In genomic region chr9:136885950-136886578, GRCh38 we compare ENCODE assay signal across 8 cellular contexts. TPM values are rescaled to one million over a fixed set of nuclear protein-coding genes. Genes with fewer than 3 reads are reported as not detected.
DNase-seq lines count a peak whose midpoint lies in the region; ATAC-seq and TF ChIP-seq lines count a peak whose summit lies in the region.

Gene TRAF2, plus strand, starts transcription at chr9:136886516. Its CDS starts 12,225 bp downstream, at chr9:136898741.

- H3K4me3 Mint-ChIP-seq in activated CD8-positive, alpha-beta memory T cell treated with anti-CD3 and anti-CD28 coated beads, Interleukin-2, amount 10 ng/mL, durations not matched to agents 7 days and 5 days: peak within 1 kb of the TSS; percentile 96
- H3K4me3 Mint-ChIP-seq in endodermal cell: peak within 1 kb of the TSS; percentile 71

- H3K9ac ChIP-seq in HUES48 (ENCODE audit: low read depth, low read length) (peak within 1 kb of the TSS; percentile 65), NT2/D1 (ENCODE audit: insufficient read length, low read depth) (peak within 1 kb of the TSS; percentile 95), endodermal cell (ENCODE audit: extremely low read depth, low read length, poor library complexity, severe bottlenecking) (peak within 1 kb of the TSS; percentile 51)

- H3K4me1 Mint-ChIP-seq in activated CD8-positive, alpha-beta memory T cell treated with anti-CD3 and anti-CD28 coated beads, Interleukin-2, amount 10 ng/mL, durations not matched to agents 7 days and 5 days: peaks cover 62% of the 10 kb centered on the region
- peaks cover 15% of the 10 kb centered on the region for H3K4me1 Mint-ChIP-seq in endodermal cell

- H3K4me1 ChIP-seq in HUES48 (ENCODE audit: control insufficient read depth, insufficient read depth, low read length) (0 out of 2 replicates have a peak, but pooled peaks cover 4% of the 10 kb centered on the region), NT2/D1 (ENCODE audit: insufficient read depth, insufficient read length) (peaks cover 23% of the 10 kb centered on the region), endodermal cell (ENCODE audit: control insufficient read depth, insufficient read depth, low read length) (peaks cover 6% of the 10 kb centered on the region)

- H3K4me3 ChIP-seq in HUES48 (ENCODE audit: low read depth, low read length) (peak within 1 kb of the TSS; percentile 83), NT2/D1 (ENCODE audit: insufficient read length, low read depth) (peak within 1 kb of the TSS; percentile 92), endodermal cell (ENCODE audit: low read length) (peak within 1 kb of the TSS; percentile 89)

- TF ChIP-seq CTCF in endodermal cell (conservative IDR thresholded peaks at IDR 0.05): no peak

- DNase-seq in Caki2 (ENCODE audit: low read depth) (peak; percentile 97), NT2/D1 (ENCODE audit: low read depth, low spot score) (peak; percentile 98), endodermal cell (peak; percentile 99), mesenteric fat pad (ENCODE audit: low spot score) (peak; percentile 99)
- DNase-seq in activated CD8-positive, alpha-beta memory T cell treated with anti-CD3 and anti-CD28 coated beads, Interleukin-2, amount 10 ng/mL, durations not matched to agents 7 days and 5 days: peak; percentile 98
- DNase-seq in stimulated activated CD8-positive, alpha-beta memory T cell treated with anti-CD3 and anti-CD28 coated beads, Interleukin-15, amount 100 ng/mL, for 1 hour (ENCODE audit: low read depth): peak; percentile 88

- H3K36me3 ChIP-seq in HUES48 (ENCODE audit: control insufficient read depth, insufficient read depth, low read length) (peaks cover 12% of the 10 kb centered on the region; the same call in 1 of the 2 replicates), NT2/D1 (ENCODE audit: insufficient read depth, insufficient read length, low read length) (peaks cover 33% of the 10 kb centered on the region), endodermal cell (ENCODE audit: control insufficient read depth, insufficient read depth, low read length) (peaks cover 9% of the 10 kb centered on the region)

- peak within 1 kb of the TSS; percentile 88 for H3K27ac Mint-ChIP-seq in activated CD8-positive, alpha-beta memory T cell treated with anti-CD3 and anti-CD28 coated beads, Interleukin-2, amount 10 ng/mL, durations not matched to agents 7 days and 5 days
- H3K27ac Mint-ChIP-seq in endodermal cell: peak within 1 kb of the TSS; percentile 72

- H3K27me3 ChIP-seq in HUES48 (ENCODE audit: control insufficient read depth, insufficient read depth, low read length) (no peaks in the 10 kb centered on the region), NT2/D1 (ENCODE audit: insufficient read depth, insufficient read length) (no peaks in the 10 kb centered on the region), endodermal cell (ENCODE audit: control insufficient read depth, insufficient read depth, low read length, poor library complexity, severe bottlenecking) (no peaks in the 10 kb centered on the region)

- H3K27ac ChIP-seq in HUES48 (ENCODE audit: low read depth, low read length): peak within 1 kb of the TSS; percentile 61
- no peak within 1 kb of the TSS for H3K27ac ChIP-seq in endodermal cell (ENCODE audit: low read depth, low read length)

- peak; percentile 78 for ATAC-seq in GM21390 (IDR thresholded peaks at IDR 0.05; ENCODE audit: unreplicated experiment)
- peak; percentile 91 for ATAC-seq in activated CD8-positive, alpha-beta memory T cell treated with anti-CD3 and anti-CD28 coated beads, Interleukin-2, amount 10 ng/mL, durations not matched to agents 7 days and 5 days

- no peaks in the 10 kb centered on the region for H3K27me3 Mint-ChIP-seq in activated CD8-positive, alpha-beta memory T cell treated with anti-CD3 and anti-CD28 coated beads, Interleukin-2, amount 10 ng/mL, durations not matched to agents 7 days and 5 days
- H3K27me3 Mint-ChIP-seq in endodermal cell (ENCODE audit: insufficient read depth): no peaks in the 10 kb centered on the region

- 0 to 1% methylated on average over 44 to 88 of the region's 88 CpGs for WGBS in endodermal cell (ENCODE audit: insufficient coverage in 1 of 2, insufficient read length in 1 of 2), 2 experiments

- H3K9me3 ChIP-seq in HUES48 (ENCODE audit: control insufficient read depth, insufficient read depth, low read length) (no peaks in the 10 kb centered on the region), NT2/D1 (ENCODE audit: insufficient read depth, low read length) (no peaks in the 10 kb centered on the region), endodermal cell (ENCODE audit: control insufficient read depth, low read length) (no peaks in the 10 kb centered on the region)

- H3K9me3 Mint-ChIP-seq in activated CD8-positive, alpha-beta memory T cell treated with anti-CD3 and anti-CD28 coated beads, Interleukin-2, amount 10 ng/mL, durations not matched to agents 7 days and 5 days (ENCODE audit: low read depth): no peaks in the 10 kb centered on the region
- H3K9me3 Mint-ChIP-seq in endodermal cell: no peaks in the 10 kb centered on the region

- in situ Hi-C loops in Caki2 (cut with HindIII; ENCODE audit: low pct_unique_long_range_greater_than_20kb, low sequenced_read_pairs): no loop called here

- H3K36me3 Mint-ChIP-seq in activated CD8-positive, alpha-beta memory T cell treated with anti-CD3 and anti-CD28 coated beads, Interleukin-2, amount 10 ng/mL, durations not matched to agents 7 days and 5 days: peaks cover 12% of the 10 kb centered on the region
- peaks cover 14% of the 10 kb centered on the region for H3K36me3 Mint-ChIP-seq in endodermal cell (ENCODE audit: low read depth)

- CTCF ChIA-PET in activated CD8-positive, alpha-beta memory T cell treated with anti-CD3 and anti-CD28 coated beads, Interleukin-2, amount 10 ng/mL, durations not matched to agents 7 days and 5 days (lab: Charles Lee): interaction anchor here (0.7 to 3.2 kb wide), 8 partner anchors 16 to 149 kb away, joined by 3 to 24 read pairs (median 5); partner anchors contain the start of genes AJM1, C8G and FBXW5

RNA-seq across cellular contexts. Expression of gene TRAF2, which starts in this region (rescaled TPM):
- total RNA-seq in Caki2 (2014; rRNA removed; shearing (Covaris generic); ENCODE audit: low replicate concordance): 61.9 and 67.0 TPM in 2 replicates
- 10 to 100 TPM; 58.4 to 67.6 TPM for total RNA-seq in activated CD8-positive, alpha-beta memory T cell treated with anti-CD3 and anti-CD28 coated beads, Interleukin-2, amount 10 ng/mL, durations not matched to agents 7 days and 5 days
- total RNA-seq in endodermal cell (10 to 100 TPM; 45.9 to 55.1 TPM), mesenteric fat pad (8.8 TPM)
- polyA plus RNA-seq in endodermal cell (2013, experiment 1 of 2): 20.1 TPM
- polyA plus RNA-seq in endodermal cell (2013, experiment 2 of 2): 20.4 TPM
